ENCODE assay signal across 9 cellular contexts in genomic region chr3:67349551-67350174, GRCh38.
DNase-seq lines count a peak whose midpoint lies in the region; ATAC-seq and TF ChIP-seq lines count a peak whose summit lies in the region.
"Had no signal": no experiment of that assay in that cellular context is flagged by ENCODE, and none has a peak within 500 bp of the region (broad histone marks: within the 10 kb centered on the region; RNA-seq: fewer than 3 reads in every experiment).

No MANE protein-coding gene starts in this region.

- TF ChIP-seq CTCF in upper lobe of left lung (IDR thresholded peaks at IDR 0.05): no peak

- H3K36me3 ChIP-seq in upper lobe of left lung: no peaks in the 10 kb centered on the region
- H3K36me3 ChIP-seq: neutrophil had no signal

- DNase-seq in HS-27A (ENCODE audit: low read depth) (peak; percentile 24), myocyte (ENCODE audit: low read depth) (peak; percentile 68), GDM1 (lab: John Stamatoyannopoulos, UW) (no peak), sciatic nerve (ENCODE audit: low spot score) (no peak), T1000 (lab: John Stamatoyannopoulos, UW) (no peak), upper lobe of left lung (no peak)

- peaks cover 0 to 1% (median 0%) of the 10 kb centered on the region in 4 donors for H3K9me3 ChIP-seq in upper lobe of left lung
- H3K9me3 ChIP-seq: neutrophil had no signal

- ATAC-seq in GM18858 (IDR thresholded peaks at IDR 0.05; ENCODE audit: unreplicated experiment) (peak; percentile 96), GM21737 (IDR thresholded peaks at IDR 0.05; ENCODE audit: unreplicated experiment) (peak; percentile 95), sciatic nerve (no peak), upper lobe of left lung (ENCODE audit: low FRiP score in 2 of 2) (no peak)

- no peaks in the 10 kb centered on the region for H3K4me1 ChIP-seq in upper lobe of left lung

- H3K4me3 ChIP-seq in upper lobe of left lung: no peak overlapping the region

- TF ChIP-seq POLR2A in upper lobe of left lung (IDR thresholded peaks at IDR 0.05): no peak

- no peak for TF ChIP-seq EP300 in upper lobe of left lung (IDR thresholded peaks at IDR 0.05)

- intact Hi-C loops in sciatic nerve (cut with DNase I): no loop called here

- H3K27me3 ChIP-seq in upper lobe of left lung: no peaks in the 10 kb centered on the region
- H3K27me3 ChIP-seq: neutrophil had no signal

- H3K27ac ChIP-seq in upper lobe of left lung: no peak overlapping the region
- H3K27ac ChIP-seq: neutrophil had no signal

Comparison
In these comparisons a context has a peak if more than half of its experiments do, and no peak if none do; other contexts are left out.
1. ATAC-seq: peak in GM18858 (single experiment) and GM21737 (single experiment); none in sciatic nerve (single experiment) and upper lobe of left lung (0 of 2).
2. DNase-seq: peak in HS-27A (single experiment) and myocyte (single experiment); none in GDM1 (single experiment), sciatic nerve (single experiment), T1000 (single experiment) and upper lobe of left lung (0 of 2).